8 cellular contexts compared by ENCODE assay signal in genomic region chr9:126327016-126327749, GRCh38. TPM values are rescaled to one million over a fixed set of nuclear protein-coding genes. Genes with fewer than 3 reads are reported as not detected.
DNase-seq lines count a peak whose midpoint lies in the region; ATAC-seq, FAIRE-seq and TF ChIP-seq lines count a peak whose summit lies in the region.

No MANE protein-coding gene starts in this region.

- H3K4me2 ChIP-seq in MM.1S (ENCODE audit: low read depth, low read length) = peak overlapping the region; percentile 64

- H3K4me1 Mint-ChIP-seq in CD8-positive, alpha-beta T cell (ENCODE audit: low read depth) = peaks cover 54% of the 10 kb centered on the region

- H3K36me3 Mint-ChIP-seq in CD8-positive, alpha-beta T cell = peaks cover 2% of the 10 kb centered on the region

- peak overlapping the region; percentile 86 for H3K27ac Mint-ChIP-seq in CD8-positive, alpha-beta T cell

- peaks cover 5% of the 10 kb centered on the region; the same call in 1 of the 2 replicates for H3F3A ChIP-seq in MM.1S (ENCODE audit: insufficient read depth, low read length)

- 4 to 9% methylated on average over 25 to 59 of the region's 59 CpGs for WGBS in heart right ventricle, 2 donors
- WGBS in prostate gland = 10% methylated on average over 11 of the region's 59 CpGs

- no peaks in the 10 kb centered on the region for H3K27me3 ChIP-seq in CD8-positive, alpha-beta T cell (ENCODE audit: insufficient read depth, low read length)
- H3K27me3 ChIP-seq in MM.1S (replicated peaks; ENCODE audit: insufficient read depth, low read length) (no peaks in the 10 kb centered on the region; the same call in 1 of the 2 replicates), heart right ventricle (no peaks in the 10 kb centered on the region), prostate gland (replicated peaks; ENCODE audit: insufficient read depth) (no peaks in the 10 kb centered on the region)

- intact Hi-C loops in CD8-positive, alpha-beta T cell (cut with DNase I, micrococcal nuclease) = loop anchor here (2.0 to 5.0 kb wide), 2 partner anchors 70 to 145 kb away; no protein-coding TSS in a partner anchor
- intact Hi-C loops in heart right ventricle (cut with DNase I) = loop anchor here in 1 of 10 donors (2.0 kb wide), 1 partner anchor 42 kb away; no protein-coding TSS in a partner anchor
- intact Hi-C loops in prostate gland (cut with DNase I) = loop anchor here (5.0 kb wide), 1 partner anchor 50 kb away; no protein-coding TSS in a partner anchor

- peak overlapping the region; percentile 61 for H3K4me3 ChIP-seq in CD8-positive, alpha-beta T cell (ENCODE audit: low read depth, low read length)
- peak overlapping the region; percentile 66 for H3K4me3 ChIP-seq in MM.1S (ENCODE audit: low read length)
- peak overlapping the region; percentile 42 to 86 (median 70) for H3K4me3 ChIP-seq in heart right ventricle
- peak overlapping the region; percentile 45 to 51 for H3K4me3 ChIP-seq in prostate gland

- no peaks in the 10 kb centered on the region for H3K79me2 ChIP-seq in MM.1S (ENCODE audit: low read length)

- peak overlapping the region; percentile 46 for H3K27ac ChIP-seq in CD8-positive, alpha-beta T cell (ENCODE audit: low read depth, low read length)
- H3K27ac ChIP-seq in MM.1S (ENCODE audit: low read length) = no peak overlapping the region
- H3K27ac ChIP-seq in heart right ventricle = peak overlapping the region; percentile 38 to 88 (median 80)
- peak overlapping the region; percentile 62 to 81 for H3K27ac ChIP-seq in prostate gland

- peak; percentile 26 for ATAC-seq in CD8-positive, alpha-beta T cell
- ATAC-seq in heart right ventricle (peak; percentile 45 to 78 (median 58)), HG03280 (IDR thresholded peaks at IDR 0.05; ENCODE audit: unreplicated experiment) (no peak)

- no peaks in the 10 kb centered on the region for H3K9me3 Mint-ChIP-seq in CD8-positive, alpha-beta T cell

- peak overlapping the region; percentile 26 for H2AFZ ChIP-seq in MM.1S (ENCODE audit: low read length)

- H3K9me3 ChIP-seq in CD8-positive, alpha-beta T cell (ENCODE audit: low read length) = no peaks in the 10 kb centered on the region
- H3K9me3 ChIP-seq in MM.1S (replicated peaks; ENCODE audit: insufficient read depth, low read length) = no peaks in the 10 kb centered on the region
- H3K9me3 ChIP-seq in heart right ventricle = peaks cover 0 to 20% (median 10%) of the 10 kb centered on the region in 11 donors
- H3K9me3 ChIP-seq in prostate gland = no peaks in the 10 kb centered on the region

- peak overlapping the region; percentile 58; the same call in 1 of the 2 replicates for H3K9ac ChIP-seq in MM.1S (ENCODE audit: low read length)

- CTCF ChIA-PET in CD8-positive, alpha-beta T cell (lab: Charles Lee) = interaction anchor here (0.9 to 6.5 kb wide), 11 partner anchors 9 to 174 kb away, joined by 3 to 31 read pairs (median 7); no protein-coding TSS in a partner anchor

- TF ChIP-seq CTCF in CD8-positive, alpha-beta T cell (IDR thresholded peaks at IDR 0.05) = no peak
- no peak for TF ChIP-seq CTCF in MM.1S (IDR thresholded peaks at IDR 0.05; ENCODE audit: low read length)
- TF ChIP-seq CTCF in heart right ventricle (IDR thresholded peaks at IDR 0.05) = peak in 1 of 9 donors; percentile 5
- TF ChIP-seq CTCF in prostate gland (IDR thresholded peaks at IDR 0.05) = peak in 1 of 4 experiments; percentile 6
- TF ChIP-seq CTCF in GM13977 (IDR thresholded peaks at IDR 0.05; ENCODE audit: extremely low read depth, insufficient read depth, missing control alignments) = no peak

- H3K9me2 ChIP-seq in MM.1S (replicated peaks; ENCODE audit: insufficient read depth, low read length) = no peaks in the 10 kb centered on the region

- H3K4me3 Mint-ChIP-seq in CD8-positive, alpha-beta T cell = peak overlapping the region; percentile 78

- in situ Hi-C loops in GM13977 (cut with MboI; ENCODE audit: low pct_unique_long_range_greater_than_20kb, low sequenced_read_pairs, unreplicated experiment) = no loop called here

- H4K20me1 ChIP-seq in MM.1S (ENCODE audit: insufficient read depth, low read length) = no peaks in the 10 kb centered on the region

- no peaks in the 10 kb centered on the region for H3K36me3 ChIP-seq in CD8-positive, alpha-beta T cell (ENCODE audit: insufficient read depth, low read length)
- H3K36me3 ChIP-seq in MM.1S (replicated peaks; ENCODE audit: insufficient read depth, low read length) (no peaks in the 10 kb centered on the region), heart right ventricle (no peaks in the 10 kb centered on the region), prostate gland (no peaks in the 10 kb centered on the region)

- peak in 4 of 7 experiments; percentile 31 to 67 (median 38) for DNase-seq in CD8-positive, alpha-beta T cell
- peak; percentile 15 for DNase-seq in MM.1S
- peak; percentile 26 for DNase-seq in activated naive CD4-positive, alpha-beta T cell treated with anti-CD3 and anti-CD28 coated beads, Interleukin-2, amount 50 U/mL, for 16 hours
- no peak for DNase-seq in heart right ventricle
- no peak for DNase-seq in prostate gland (ENCODE audit: low spot score)
- DNase-seq in GM19239 (ENCODE audit: insufficient read length, low spot score) = no peak
- DNase-seq in GM13977 (ENCODE audit: low spot score) = no peak

- H3K27me3 Mint-ChIP-seq in CD8-positive, alpha-beta T cell (ENCODE audit: low read depth) = no peaks in the 10 kb centered on the region

- no peak for FAIRE-seq in GM19239 (lab: Jason Lieb, UNC)

- POLR2A ChIA-PET in CD8-positive, alpha-beta T cell (lab: Charles Lee) = interaction anchor here (0.6 to 2.5 kb wide), 7 partner anchors 9 to 146 kb away, joined by 3 to 10 read pairs (median 6); no protein-coding TSS in a partner anchor

- peaks cover 53% of the 10 kb centered on the region for H3K4me1 ChIP-seq in CD8-positive, alpha-beta T cell (ENCODE audit: insufficient read depth, low read length)
- H3K4me1 ChIP-seq in MM.1S (ENCODE audit: low read length) (peaks cover 7% of the 10 kb centered on the region; the same call in 1 of the 2 replicates), heart right ventricle (peaks cover 3 to 55% (median 25%) of the 10 kb centered on the region in 9 donors), prostate gland (replicated peaks) (peaks cover 7% of the 10 kb centered on the region)

- TF ChIP-seq POLR2A in prostate gland (IDR thresholded peaks at IDR 0.05) = no peak

RNA-seq across cellular contexts. Expression of gene MVB12B, which starts 0.6 kb away (rescaled TPM):
- total RNA-seq in CD8-positive, alpha-beta T cell = 10 to 100 TPM; 25.7 to 26.9 TPM
- total RNA-seq in heart right ventricle = 10 to 100 TPM in 7 of 10 donors, 1 to 10 TPM in 3; 8.4 to 16.5 (median 11.2) TPM
- 1 to 10 TPM; 2.8 to 4.3 TPM for polyA plus RNA-seq in heart right ventricle
- total RNA-seq in prostate gland = 10 to 100 TPM; 17.3 to 28.4 TPM

Comparison
In these comparisons a context has a peak if more than half of its experiments do, and no peak if none do; other contexts are left out.
1. DNase-seq: peak in CD8-positive, alpha-beta T cell (4 of 7), MM.1S (single experiment) and activated naive CD4-positive, alpha-beta T cell treated with anti-CD3 and anti-CD28 coated beads, Interleukin-2, amount 50 U/mL, for 16 hours (single experiment); none in heart right ventricle (0 of 2), prostate gland (single experiment), GM19239 (single experiment) and GM13977 (single experiment).
2. Peak in every context shown above with its lines, with median percentiles within 50 percentile points of each other: H3K4me3 ChIP-seq.